In the genomic region with DNA sequence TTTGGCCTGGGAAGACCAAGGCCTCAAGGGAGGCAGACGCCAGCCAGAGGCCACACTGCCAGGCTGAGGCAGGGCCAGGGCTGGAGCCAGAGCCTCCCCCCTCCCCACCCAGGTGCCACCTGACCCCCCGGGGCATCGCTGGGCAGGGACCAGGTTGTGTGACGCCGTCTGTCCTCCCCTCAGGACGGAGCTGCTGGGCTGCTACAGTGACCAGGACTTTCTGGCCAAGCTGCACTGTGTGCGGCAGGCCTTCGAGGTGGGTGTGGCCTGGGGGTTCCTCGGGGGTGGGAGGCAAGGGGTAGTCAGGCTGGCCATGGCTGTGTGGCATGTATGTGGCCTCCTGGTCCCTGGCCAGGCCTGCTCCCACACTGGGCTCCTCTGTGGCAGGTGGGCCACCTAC, we compare ENCODE assay signal across 1 cellular context.
TF ChIP-seq lines count a peak whose summit lies in the region.

No MANE protein-coding gene starts in this region.

TF ChIP-seq in H1, 55 proteins besides CTCF, POLR2A, EP300 and RAD21:
- TF ChIP-seq SIX5 (IDR thresholded peaks at IDR 0.05; ENCODE audit: low read depth, low read length) (no peak), ASH2L (IDR thresholded peaks at IDR 0.05; ENCODE audit: low read length) (no peak), SIRT6 (IDR thresholded peaks at IDR 0.05; ENCODE audit: low read length) (no peak), HDAC6 (IDR thresholded peaks at IDR 0.05; ENCODE audit: low read depth, low read length) (no peak), SP1 (IDR thresholded peaks at IDR 0.05; ENCODE audit: low read depth, low read length) (no peak), CBX8 (IDR thresholded peaks at IDR 0.05; ENCODE audit: borderline replicate concordance, low read depth, low read length) (no peak), NRF1 (IDR thresholded peaks at IDR 0.05; ENCODE audit: low read depth, low read length) (no peak), TEAD4 (IDR thresholded peaks at IDR 0.05; ENCODE audit: low read depth, low read length) (no peak), SP2 (IDR thresholded peaks at IDR 0.05; ENCODE audit: low read length) (no peak), EGR1 (IDR thresholded peaks at IDR 0.05; ENCODE audit: borderline replicate concordance, low read depth, low read length) (no peak)
- TF ChIP-seq, protein P1, sequence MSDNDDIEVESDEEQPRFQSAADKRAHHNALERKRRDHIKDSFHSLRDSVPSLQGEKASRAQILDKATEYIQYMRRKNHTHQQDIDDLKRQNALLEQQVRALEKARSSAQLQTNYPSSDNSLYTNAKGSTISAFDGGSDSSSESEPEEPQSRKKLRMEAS (IDR thresholded peaks at IDR 0.05) = no peak
TF ChIP-seq in H1: peak in this region for 0.
